22 cellular contexts compared by ENCODE assay signal in genomic region chrX:3120426-3120825, GRCh38.
DNase-seq lines count a peak whose midpoint lies in the region; ATAC-seq, FAIRE-seq and TF ChIP-seq lines count a peak whose summit lies in the region.
"Had no signal": no experiment of that assay in that cellular context is flagged by ENCODE, and none has a peak within 500 bp of the region (broad histone marks: within the 10 kb centered on the region; RNA-seq: fewer than 3 reads in every experiment).

No MANE protein-coding gene starts in this region.

- H3K27me3 Mint-ChIP-seq in H9 (ENCODE audit: low read depth): no peaks in the 10 kb centered on the region
- H3K27me3 Mint-ChIP-seq in astrocyte (ENCODE audit: low read depth, unreplicated experiment): no peaks in the 10 kb centered on the region
- peaks cover 4% of the 10 kb centered on the region for H3K27me3 Mint-ChIP-seq in nephron progenitor cell (ENCODE audit: low read depth, poor library complexity)
- H3K27me3 Mint-ChIP-seq in CD14-positive monocyte (ENCODE audit: low read depth in 3 of 3): peaks cover 2 to 4% (median 4%) of the 10 kb centered on the region in 3 donors
- H3K27me3 Mint-ChIP-seq in activated T-helper 17 cell treated with anti-CD3 and anti-CD28 coated beads, Interleukin-2, amount 50 U/mL, for 72 hours: no peaks in the 10 kb centered on the region

- no peak overlapping the region for H2BK5ac ChIP-seq in H9 (ENCODE audit: insufficient read length, low read length)

- no peak overlapping the region for H3K4me2 ChIP-seq in H9 (ENCODE audit: insufficient read depth, insufficient read length, low read length)
- no peak overlapping the region for H3K4me2 ChIP-seq in astrocyte (ENCODE audit: low read length)
- H3K4me2 ChIP-seq: PC-9 had no signal

- intact Hi-C loops in CD14-positive monocyte (cut with micrococcal nuclease): no loop called here

- no peak overlapping the region for H3K56ac ChIP-seq in H9 (ENCODE audit: insufficient read length, low read depth, low read length)

- H3K79me2 ChIP-seq in H9 (ENCODE audit: insufficient read depth, low read length) (no peaks in the 10 kb centered on the region), astrocyte (ENCODE audit: insufficient read depth, low read length) (no peaks in the 10 kb centered on the region)

- H4K5ac ChIP-seq in H9 (ENCODE audit: insufficient read length, low read depth, low read length): no peak overlapping the region

- no peak for ATAC-seq in activated T-helper 17 cell treated with anti-CD3 and anti-CD28 coated beads, Interleukin-2, amount 50 U/mL, for 72 hours (replicated peaks)
- no peak for ATAC-seq in GM21825 (IDR thresholded peaks at IDR 0.05; ENCODE audit: unreplicated experiment)

- H2AFZ ChIP-seq in H9 (ENCODE audit: low read length) (no peak overlapping the region), astrocyte (ENCODE audit: low read depth, low read length) (no peak overlapping the region)
- H2AFZ ChIP-seq: PC-9 had no signal

- no peak overlapping the region for H3K18ac ChIP-seq in H9 (ENCODE audit: insufficient read length, low read depth, low read length)

- H3K4ac ChIP-seq in H9 (ENCODE audit: low read depth, low read length): no peak overlapping the region

- no peak overlapping the region for H2BK12ac ChIP-seq in H9 (ENCODE audit: insufficient read length, low read depth, low read length)

- H3K27ac ChIP-seq in H9 (ENCODE audit: insufficient read length, low read depth, low read length): peak overlapping the region; percentile 42
- no peak overlapping the region for H3K27ac ChIP-seq in astrocyte (ENCODE audit: low read depth, low read length)
- H3K27ac ChIP-seq: PC-9, SJSA1 had no signal

- H3K4me3 Mint-ChIP-seq in H9: no peak overlapping the region
- H3K4me3 Mint-ChIP-seq in astrocyte (ENCODE audit: unreplicated experiment): no peak overlapping the region
- no peak overlapping the region for H3K4me3 Mint-ChIP-seq in nephron progenitor cell
- no peak overlapping the region for H3K4me3 Mint-ChIP-seq in CD14-positive monocyte
- H3K4me3 Mint-ChIP-seq in activated T-helper 17 cell treated with anti-CD3 and anti-CD28 coated beads, Interleukin-2, amount 50 U/mL, for 72 hours: no peak overlapping the region

- H4K20me1 ChIP-seq in H9 (ENCODE audit: control insufficient read depth, insufficient read depth, insufficient read length): no peaks in the 10 kb centered on the region
- H4K20me1 ChIP-seq in astrocyte (ENCODE audit: insufficient read depth, low read length): no peaks in the 10 kb centered on the region

- no peaks in the 10 kb centered on the region for H3K23me2 ChIP-seq in H9 (ENCODE audit: insufficient read length, low read depth, low read length, poor library complexity, severe bottlenecking)

- no peak overlapping the region for H3K4me3 ChIP-seq in astrocyte (ENCODE audit: insufficient read depth, low read depth, low read length)
- H3K4me3 ChIP-seq: MG63, PC-9, SJSA1 had no signal

- peak; percentile 65 for FAIRE-seq in astrocyte (lab: Jason Lieb, UNC)
- FAIRE-seq: GM19239 had no signal

- no peaks in the 10 kb centered on the region for H3K79me1 ChIP-seq in H9 (ENCODE audit: insufficient read depth, low read depth, low read length, poor library complexity, severe bottlenecking)

- no peaks in the 10 kb centered on the region for H3K4me1 ChIP-seq in H9 (ENCODE audit: insufficient read depth, low read length)
- H3K4me1 ChIP-seq in astrocyte (ENCODE audit: insufficient read depth, low read length): peaks cover 8% of the 10 kb centered on the region
- H3K4me1 ChIP-seq: BE2C, SJSA1 had no signal

- no peak overlapping the region for H3K14ac ChIP-seq in H9 (ENCODE audit: insufficient read depth, low read length)

- DNase-seq in H9 (no peak), astrocyte (ENCODE audit: low read depth) (peak; percentile 44), nephron progenitor cell (no peak), CD14-positive monocyte (ENCODE audit: low spot score) (no peak), COLO668 (lab: John Stamatoyannopoulos, UW; ENCODE audit: unreplicated experiment) (no peak)
- DNase-seq: BE2C, DMS153, DND-41, H7, IMR-90, KG1, MG63, NCI-H1105 treated with DMSO at 0.1 percent for 48 hours, NCI-H146, NCI-H2029, NCI-H526 treated with DMSO at 0.1 percent for 48 hours, PC-9, Right ventricle myocardium superior had no signal

- peaks cover 0 to 4% (median 0%) of the 10 kb centered on the region in 3 experiments; a peak in 1 of 7 replicates for H3K36me3 Mint-ChIP-seq in H9 (ENCODE audit: insufficient read depth in 1 of 3, low read depth in 3 of 3)
- no peaks in the 10 kb centered on the region for H3K36me3 Mint-ChIP-seq in astrocyte (ENCODE audit: low read depth, unreplicated experiment)
- peaks cover 8% of the 10 kb centered on the region for H3K36me3 Mint-ChIP-seq in nephron progenitor cell (ENCODE audit: low read depth)
- no peaks in the 10 kb centered on the region for H3K36me3 Mint-ChIP-seq in CD14-positive monocyte
- no peaks in the 10 kb centered on the region for H3K36me3 Mint-ChIP-seq in activated T-helper 17 cell treated with anti-CD3 and anti-CD28 coated beads, Interleukin-2, amount 50 U/mL, for 72 hours (ENCODE audit: low read depth)

- no peak overlapping the region for H2AK5ac ChIP-seq in H9 (ENCODE audit: insufficient read length, low read length)

- peak overlapping the region; percentile 19 to 79 (median 62); a peak in 4 of 7 replicates for H3K27ac Mint-ChIP-seq in H9
- H3K27ac Mint-ChIP-seq in astrocyte (ENCODE audit: unreplicated experiment): no peak overlapping the region
- H3K27ac Mint-ChIP-seq in nephron progenitor cell: peak overlapping the region; percentile 27
- H3K27ac Mint-ChIP-seq in CD14-positive monocyte: peak overlapping the region in 1 of 7 donors; percentile 41
- H3K27ac Mint-ChIP-seq in activated T-helper 17 cell treated with anti-CD3 and anti-CD28 coated beads, Interleukin-2, amount 50 U/mL, for 72 hours: no peak overlapping the region

- H3K9ac ChIP-seq in H9 (ENCODE audit: extremely low read depth, insufficient read length, low read length) (no peak overlapping the region), astrocyte (ENCODE audit: low read length) (no peak overlapping the region)

- peaks cover 8 to 12% of the 10 kb centered on the region in 2 experiments; a peak in 4 of 5 replicates for H3K9me3 Mint-ChIP-seq in H9
- H3K9me3 Mint-ChIP-seq in astrocyte (ENCODE audit: unreplicated experiment): no peaks in the 10 kb centered on the region
- peaks cover 22% of the 10 kb centered on the region for H3K9me3 Mint-ChIP-seq in nephron progenitor cell
- peaks cover 0 to 6% (median 0%) of the 10 kb centered on the region in 7 donors for H3K9me3 Mint-ChIP-seq in CD14-positive monocyte
- no peaks in the 10 kb centered on the region for H3K9me3 Mint-ChIP-seq in activated T-helper 17 cell treated with anti-CD3 and anti-CD28 coated beads, Interleukin-2, amount 50 U/mL, for 72 hours

- no peak overlapping the region for H2BK120ac ChIP-seq in H9 (ENCODE audit: low read depth, low read length, poor library complexity, severe bottlenecking)

- H4K8ac ChIP-seq in H9 (replicated peaks; ENCODE audit: insufficient read length, low read depth, low read length): no peak overlapping the region

- no peak overlapping the region for H2BK20ac ChIP-seq in H9 (ENCODE audit: low read depth, low read length, poor library complexity, severe bottlenecking)

- no peak overlapping the region for H2BK15ac ChIP-seq in H9 (ENCODE audit: low read depth, low read length)

- no peak overlapping the region for H4K91ac ChIP-seq in H9 (ENCODE audit: insufficient read length, low read depth, low read length)

- H3K4me1 Mint-ChIP-seq in H9 (peaks cover 31 to 36% of the 10 kb centered on the region in 2 experiments), astrocyte (ENCODE audit: low read depth, unreplicated experiment) (no peaks in the 10 kb centered on the region), nephron progenitor cell (peaks cover 27% of the 10 kb centered on the region), CD14-positive monocyte (peaks cover 4% of the 10 kb centered on the region)
- H3K4me1 Mint-ChIP-seq in activated T-helper 17 cell treated with anti-CD3 and anti-CD28 coated beads, Interleukin-2, amount 50 U/mL, for 72 hours: no peaks in the 10 kb centered on the region

- TF ChIP-seq CTCF in H9 (conservative IDR thresholded peaks at IDR 0.05) (no peak), astrocyte (IDR thresholded peaks at IDR 0.05; ENCODE audit: insufficient read depth, low read depth, low read length) (no peak), nephron progenitor cell (IDR thresholded peaks at IDR 0.05) (no peak), CD14-positive monocyte (IDR thresholded peaks at IDR 0.05) (no peak)

- H3K23ac ChIP-seq in H9 (ENCODE audit: insufficient read length, low read depth, low read length): no peak overlapping the region

- H3K27me3 ChIP-seq in H9 (ENCODE audit: insufficient read depth, low read length): no peaks in the 10 kb centered on the region
- no peaks in the 10 kb centered on the region for H3K27me3 ChIP-seq in astrocyte (ENCODE audit: insufficient read depth, low read length)
- H3K27me3 ChIP-seq: BE2C, MG63, SJSA1 had no signal

- WGBS in H9 (ENCODE audit: extremely low coverage, insufficient read length, low lambda C conversion rate): no CpG with 5 or more reads among the region's 2 CpGs

- H3T11ph ChIP-seq in H9 (ENCODE audit: low read length): no peak overlapping the region

- H3K9me3 ChIP-seq in H9 (ENCODE audit: control insufficient read depth, low read depth, low read length) (no peaks in the 10 kb centered on the region), astrocyte (ENCODE audit: insufficient read depth, low read depth, low read length) (no peaks in the 10 kb centered on the region)
- H3K9me3 ChIP-seq: BE2C, MG63, SJSA1 had no signal

- no peaks in the 10 kb centered on the region for H3K36me3 ChIP-seq in astrocyte (ENCODE audit: insufficient read depth, low read length)
- H3K36me3 ChIP-seq: BE2C, MG63, SJSA1 had no signal

Comparison
In these comparisons a context has a peak if more than half of its experiments do, and no peak if none do; other contexts are left out.
1. H3K27ac Mint-ChIP-seq: peak in H9 (3 of 3) and nephron progenitor cell (single experiment); none in astrocyte (single experiment) and activated T-helper 17 cell treated with anti-CD3 and anti-CD28 coated beads, Interleukin-2, amount 50 U/mL, for 72 hours (single experiment).